In genomic region chr1:246801241-246802020, GRCh38 we compare ENCODE assay signal across 27 cellular contexts.
DNase-seq lines count a peak whose midpoint lies in the region; ATAC-seq, FAIRE-seq and TF ChIP-seq lines count a peak whose summit lies in the region.
"Had no signal": no experiment of that assay in that cellular context is flagged by ENCODE, and none has a peak within 500 bp of the region (broad histone marks: within the 10 kb centered on the region; RNA-seq: fewer than 3 reads in every experiment).

No MANE protein-coding gene starts in this region.

- no peak for TF ChIP-seq CTCF in heart right ventricle (IDR thresholded peaks at IDR 0.05)
- no peak for TF ChIP-seq CTCF in astrocyte of the spinal cord (IDR thresholded peaks at IDR 0.05; ENCODE audit: low read depth, low read length)
- no peak for TF ChIP-seq CTCF in kidney (IDR thresholded peaks at IDR 0.05; ENCODE audit: borderline replicate concordance, extremely low read depth, insufficient read depth)

- no peak overlapping the region for H3K9ac ChIP-seq in kidney (ENCODE audit: low read length in 2 of 2)

- 67 to 70% methylated on average over 11 of the region's 11 CpGs for WGBS in heart right ventricle, 2 donors
- WGBS in small intestine, 3 donors: 14 to 60% (median 35%) methylated on average over 11 of the region's 11 CpGs

- H3K9me3 ChIP-seq in heart right ventricle: peaks cover 0 to 3% (median 0%) of the 10 kb centered on the region in 11 donors
- H3K9me3 ChIP-seq in kidney (ENCODE audit: control insufficient read depth in 1 of 2, low read length in 2 of 2): no peaks in the 10 kb centered on the region
- H3K9me3 ChIP-seq in small intestine (ENCODE audit: control insufficient read depth, low read depth): no peaks in the 10 kb centered on the region

- intact Hi-C loops in Right ventricle myocardium superior (cut with DNase I) (no loop called here), heart right ventricle (cut with DNase I) (no loop called here), kidney (cut with DNase I) (no loop called here)

- H3K27ac ChIP-seq in heart right ventricle (no peak overlapping the region), kidney (ENCODE audit: low read depth in 2 of 2, low read length in 2 of 2) (no peak overlapping the region), small intestine (ENCODE audit: low read depth in 1 of 2, low read length in 1 of 2) (no peak overlapping the region)
- H3K27ac ChIP-seq: A549, HL-60 had no signal

- no peaks in the 10 kb centered on the region for H3K36me3 ChIP-seq in heart right ventricle
- no peaks in the 10 kb centered on the region for H3K36me3 ChIP-seq in kidney (ENCODE audit: control insufficient read depth in 1 of 2, insufficient read depth in 2 of 2, low read length in 2 of 2)
- H3K36me3 ChIP-seq in small intestine (ENCODE audit: control insufficient read depth in 2 of 2, insufficient read depth in 2 of 2, low read length in 2 of 2): no peaks in the 10 kb centered on the region

- no peak overlapping the region for H3K4me3 ChIP-seq in heart right ventricle
- H3K4me3 ChIP-seq in astrocyte of the spinal cord (ENCODE audit: low read depth, low read length): no peak overlapping the region
- no peak overlapping the region for H3K4me3 ChIP-seq in kidney (ENCODE audit: low read length in 2 of 2)
- H3K4me3 ChIP-seq in small intestine (ENCODE audit: low read depth in 1 of 2, low read length in 2 of 2): no peak overlapping the region
- H3K4me3 ChIP-seq: A549, GM23338 had no signal

- DNase-seq in Right ventricle myocardium superior (no peak), heart right ventricle (no peak), astrocyte of the spinal cord (ENCODE audit: low read depth, low spot score) (peak; percentile 4), kidney (peak; percentile 17), small intestine (peak; percentile 67), LoVo (ENCODE audit: low spot score) (no peak), iPS-NIHi7 (ENCODE audit: extremely low spot score) (no peak)
- DNase-seq in stimulated activated CD4-positive, alpha-beta T cell treated with anti-CD3 and anti-CD28 coated beads, Interleukin-15, amount 100 ng/mL, for 24 hours: no peak
- DNase-seq: activated CD4-positive, alpha-beta T cell treated with anti-CD3 and anti-CD28 coated beads for 36 hours; activated CD8-positive, alpha-beta T cell treated with anti-CD3 and anti-CD28 coated beads, Interleukin-2, amount 10 ng/mL, durations not matched to agents 7 days and 5 days; activated gamma-delta T cell treated with Interleukin-2 at 50 U/mL for 16 hours; activated T-cell treated with anti-CD3 and anti-CD28 coated beads for 4 hours; AML-193; CD4-positive, alpha-beta memory T cell; DMS 273 treated with DMSO at 0.1 percent for 48 hours; effector memory CD4-positive, alpha-beta T cell; immature natural killer cell; natural killer cell; NCI-H1048; NCI-H1930; stimulated activated CD4-positive, alpha-beta T cell treated with anti-CD3 and anti-CD28 coated beads, Interleukin-4, amount 100 ng/mL, for 24 hours; trophoblast cell had no signal

- H3K27me3 ChIP-seq in heart right ventricle (peaks cover 0 to 4% (median 0%) of the 10 kb centered on the region in 7 donors), small intestine (ENCODE audit: control insufficient read depth in 2 of 2, insufficient read depth in 2 of 2, low read length in 2 of 2) (no peaks in the 10 kb centered on the region)

- peak; percentile 17 for ATAC-seq in Right ventricle myocardium superior (ENCODE audit: poor library complexity)
- ATAC-seq in heart right ventricle: no peak
- ATAC-seq: A549; activated CD4-positive, alpha-beta T cell treated with anti-CD3 and anti-CD28 coated beads for 36 hours; activated CD8-positive, alpha-beta T cell treated with anti-CD3 and anti-CD28 coated beads, Interleukin-2, amount 10 ng/mL, durations not matched to agents 7 days and 5 days; GM23338; natural killer cell; stimulated activated effector memory CD8-positive, alpha-beta T cell treated with anti-CD3 and anti-CD28 coated beads, Interleukin-12 subunit alpha, Interleukin-12 subunit beta, amount 100 ng/mL, for 72 hours had no signal

- in situ Hi-C loops in astrocyte of the spinal cord (cut with HindIII; ENCODE audit: low sequenced_read_pairs): no loop called here

- H3K4me1 ChIP-seq in heart right ventricle (peaks cover 0 to 20% (median 0%) of the 10 kb centered on the region in 9 donors), kidney (ENCODE audit: control insufficient read depth in 1 of 2, insufficient read depth in 1 of 2, low read depth in 1 of 2, low read length in 2 of 2) (no peaks in the 10 kb centered on the region), small intestine (ENCODE audit: control insufficient read depth in 2 of 2, insufficient read depth in 1 of 2, low read depth in 1 of 2, low read length in 1 of 2) (no peaks in the 10 kb centered on the region)
- H3K4me1 ChIP-seq: A549 had no signal

- FAIRE-seq in kidney (lab: Jason Lieb, UNC): no peak
- FAIRE-seq in small intestine (lab: Jason Lieb, UNC): no peak
- FAIRE-seq: A549, frontal cortex had no signal

Comparison
In these comparisons a context has a peak if more than half of its experiments do, and no peak if none do; other contexts are left out.
1. DNase-seq: peak in astrocyte of the spinal cord (single experiment), kidney (single experiment) and small intestine (single experiment); none in Right ventricle myocardium superior (single experiment), heart right ventricle (0 of 2), LoVo (single experiment), iPS-NIHi7 (single experiment) and stimulated activated CD4-positive, alpha-beta T cell treated with anti-CD3 and anti-CD28 coated beads, Interleukin-15, amount 100 ng/mL, for 24 hours (single experiment).